ENCODE assay signal across 15 cellular contexts in the genomic region with DNA sequence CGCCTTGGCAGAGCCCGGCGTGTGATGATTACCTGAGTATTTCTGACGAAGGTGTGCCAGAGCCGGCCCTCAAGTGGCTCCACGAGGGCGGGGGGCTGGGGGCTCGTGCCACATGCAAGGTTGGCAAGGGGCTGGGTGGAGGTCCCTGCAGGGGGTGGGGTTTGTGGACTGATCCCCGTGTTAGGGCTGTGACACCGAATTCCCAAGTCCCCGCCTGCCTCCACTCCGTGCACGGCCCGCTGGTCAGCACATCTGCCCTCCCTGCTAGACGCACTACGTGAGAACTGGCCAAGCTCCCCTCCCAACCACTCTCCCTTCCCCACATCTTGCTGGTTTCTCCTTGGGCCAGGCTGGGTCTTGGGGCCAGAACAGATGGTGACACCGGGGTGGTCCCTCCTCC.
"Had no signal": no experiment of that assay in that cellular context is flagged by ENCODE, and none has a peak within 500 bp of the region (broad histone marks: within the 10 kb centered on the region; RNA-seq: fewer than 3 reads in every experiment).

No MANE protein-coding gene starts in this region.

- H3K9me3 Mint-ChIP-seq: activated naive CD8-positive, alpha-beta T cell treated with anti-CD3 and anti-CD28 coated beads, Interleukin-2, amount 10 ng/mL, durations not matched to agents 7 days and 5 days; nephron had no signal

- H3K9me3 ChIP-seq: body of pancreas, colonic mucosa, spleen, transverse colon, uterus had no signal

- H3K27ac Mint-ChIP-seq: activated naive CD8-positive, alpha-beta T cell treated with anti-CD3 and anti-CD28 coated beads, Interleukin-2, amount 10 ng/mL, durations not matched to agents 7 days and 5 days; nephron had no signal

- H3K4me3 ChIP-seq: body of pancreas, colonic mucosa, spleen, transverse colon, uterus had no signal

- H3K27me3 Mint-ChIP-seq: activated naive CD8-positive, alpha-beta T cell treated with anti-CD3 and anti-CD28 coated beads, Interleukin-2, amount 10 ng/mL, durations not matched to agents 7 days and 5 days had no signal

- H3K27ac ChIP-seq: body of pancreas, colonic mucosa, foreskin keratinocyte, spleen, transverse colon, uterus had no signal

- ATAC-seq: body of pancreas, foreskin keratinocyte, left lobe of liver had no signal

- H3K4me3 Mint-ChIP-seq: activated naive CD8-positive, alpha-beta T cell treated with anti-CD3 and anti-CD28 coated beads, Interleukin-2, amount 10 ng/mL, durations not matched to agents 7 days and 5 days; nephron had no signal

- DNase-seq: activated CD4-positive, alpha-beta T cell treated with anti-CD3 and anti-CD28 coated beads, Interleukin-2, amount 50 U/mL, for 4 hours; activated gamma-delta T cell; activated naive CD8-positive, alpha-beta T cell treated with anti-CD3 and anti-CD28 coated beads, Interleukin-2, amount 10 ng/mL, durations not matched to agents 7 days and 5 days; activated T-cell treated with anti-CD3 and anti-CD28 coated beads, Interleukin-2, amount 50 U/mL, for 1 hour; body of pancreas; colonic mucosa; midbrain; spleen; T-helper 1 cell; T-helper 9 cell; transverse colon; uterus had no signal

- H3K36me3 Mint-ChIP-seq: activated naive CD8-positive, alpha-beta T cell treated with anti-CD3 and anti-CD28 coated beads, Interleukin-2, amount 10 ng/mL, durations not matched to agents 7 days and 5 days had no signal

- H3K36me3 ChIP-seq: colonic mucosa, transverse colon, uterus had no signal

- H3K27me3 ChIP-seq: body of pancreas, colonic mucosa, foreskin keratinocyte, spleen, transverse colon, uterus had no signal
